ENCODE assay signal across 7 cellular contexts in genomic region chr1:54274448-54274847, GRCh38.
DNase-seq lines count a peak whose midpoint lies in the region; ATAC-seq and TF ChIP-seq lines count a peak whose summit lies in the region.

No MANE protein-coding gene starts in this region.

- peak overlapping the region; percentile 83 for H3K9ac ChIP-seq in adipocyte (ENCODE audit: low read length)

- H3K4me3 Mint-ChIP-seq in stimulated activated effector memory CD8-positive, alpha-beta T cell treated with anti-CD3 and anti-CD28 coated beads, Interleukin-12 subunit alpha, Interleukin-12 subunit beta, amount 100 ng/mL, for 72 hours: no peak overlapping the region

- peaks cover 6% of the 10 kb centered on the region for H3K36me3 Mint-ChIP-seq in stimulated activated effector memory CD8-positive, alpha-beta T cell treated with anti-CD3 and anti-CD28 coated beads, Interleukin-12 subunit alpha, Interleukin-12 subunit beta, amount 100 ng/mL, for 72 hours

- peaks cover under 1% of the 10 kb centered on the region for H3K36me3 ChIP-seq in adipocyte (ENCODE audit: control insufficient read depth, insufficient read depth, low read length, severe bottlenecking)
- H3K36me3 ChIP-seq in left lung: no peaks in the 10 kb centered on the region

- peak; percentile 25 for DNase-seq in HK-2 (ENCODE audit: unreplicated experiment)
- no peak for DNase-seq in adipocyte (ENCODE audit: low read depth)
- DNase-seq in left lung: peak in 1 of 2 donors; percentile 73
- no peak for DNase-seq in stimulated activated effector memory CD8-positive, alpha-beta T cell treated with anti-CD3 and anti-CD28 coated beads, Interleukin-12 subunit alpha, Interleukin-12 subunit beta, amount 100 ng/mL, for 72 hours (ENCODE audit: low spot score in 2 of 2)
- no peak for DNase-seq in SW480 (ENCODE audit: low spot score)
- DNase-seq in NCI-H2171 treated with DMSO at 0.1 percent for 48 hours (lab: John Stamatoyannopoulos, UW): no peak

- intact Hi-C loops in left lung (cut with DNase I): no loop called here

- peaks cover 78% of the 10 kb centered on the region for H3K4me1 ChIP-seq in adipocyte (ENCODE audit: control insufficient read depth, insufficient read depth, low read length)
- peaks cover 24 to 47% of the 10 kb centered on the region in 2 donors for H3K4me1 ChIP-seq in left lung

- H3K9me3 ChIP-seq in adipocyte (ENCODE audit: control insufficient read depth, low read length) (no peaks in the 10 kb centered on the region), left lung (no peaks in the 10 kb centered on the region)

- H3K27ac ChIP-seq in left lung: peak overlapping the region; percentile 75 to 81

- ATAC-seq in left lung (no peak), HG03571 (IDR thresholded peaks at IDR 0.05; ENCODE audit: unreplicated experiment) (no peak)
- ATAC-seq in stimulated activated effector memory CD8-positive, alpha-beta T cell treated with anti-CD3 and anti-CD28 coated beads, Interleukin-12 subunit alpha, Interleukin-12 subunit beta, amount 100 ng/mL, for 72 hours: no peak

- no peaks in the 10 kb centered on the region for H3K27me3 ChIP-seq in adipocyte (replicated peaks; ENCODE audit: control insufficient read depth, insufficient read depth, low read length)
- no peaks in the 10 kb centered on the region for H3K27me3 ChIP-seq in left lung

- peak overlapping the region; percentile 92 for H3K27ac Mint-ChIP-seq in stimulated activated effector memory CD8-positive, alpha-beta T cell treated with anti-CD3 and anti-CD28 coated beads, Interleukin-12 subunit alpha, Interleukin-12 subunit beta, amount 100 ng/mL, for 72 hours

- peaks cover 52% of the 10 kb centered on the region for H3K4me1 Mint-ChIP-seq in stimulated activated effector memory CD8-positive, alpha-beta T cell treated with anti-CD3 and anti-CD28 coated beads, Interleukin-12 subunit alpha, Interleukin-12 subunit beta, amount 100 ng/mL, for 72 hours

- H3K4me3 ChIP-seq in adipocyte (ENCODE audit: low read length) (no peak overlapping the region), left lung (no peak overlapping the region)

- TF ChIP-seq CTCF in left lung (IDR thresholded peaks at IDR 0.05): no peak

- H3K9me3 Mint-ChIP-seq in stimulated activated effector memory CD8-positive, alpha-beta T cell treated with anti-CD3 and anti-CD28 coated beads, Interleukin-12 subunit alpha, Interleukin-12 subunit beta, amount 100 ng/mL, for 72 hours: no peaks in the 10 kb centered on the region
